ENCODE assay signal across 8 cellular contexts in genomic region chr21:32727478-32727727, GRCh38. TPM values are rescaled to one million over a fixed set of nuclear protein-coding genes. Genes with fewer than 3 reads are reported as not detected.
DNase-seq lines count a peak whose midpoint lies in the region; ATAC-seq and TF ChIP-seq lines count a peak whose summit lies in the region.

No MANE protein-coding gene starts in this region.

- no peaks in the 10 kb centered on the region for H3K36me3 ChIP-seq in hepatocyte (replicated peaks; ENCODE audit: insufficient read depth, low read depth)

- H3K9me3 Mint-ChIP-seq in activated B cell treated with CpG ODN at 0.5 μM for 24 hours, result no peaks in the 10 kb centered on the region
- no peaks in the 10 kb centered on the region for H3K9me3 Mint-ChIP-seq in stimulated activated naive B cell treated with anti-CD40 and anti-IgM and Interleukin-4, amounts not matched to agents 10 μg/mL and 1 μg/mL and 100 μg/mL, for 72 hours

- no peaks in the 10 kb centered on the region for H3K27me3 ChIP-seq in hepatocyte

- intact Hi-C loops in activated B cell treated with CpG ODN at 0.5 μM for 24 hours (cut with micrococcal nuclease), result loop anchor here (1.0 to 5.0 kb wide), 4 partner anchors 15 to 1190 kb away; partner anchors contain the start of genes ATP5PO, GART, MIS18A and SON

- peaks cover 24% of the 10 kb centered on the region for H3K79me2 ChIP-seq in hepatocyte

- peaks cover 14% of the 10 kb centered on the region for H3K4me1 Mint-ChIP-seq in activated B cell treated with CpG ODN at 0.5 μM for 24 hours
- H3K4me1 Mint-ChIP-seq in stimulated activated naive B cell treated with anti-CD40 and anti-IgM and Interleukin-4, amounts not matched to agents 10 μg/mL and 1 μg/mL and 100 μg/mL, for 72 hours, result peaks cover 5 to 14% of the 10 kb centered on the region in 2 donors

- H3K9me2 ChIP-seq in hepatocyte (replicated peaks; ENCODE audit: insufficient read depth), result no peaks in the 10 kb centered on the region

- peak overlapping the region; percentile 70 for H3K27ac Mint-ChIP-seq in activated B cell treated with CpG ODN at 0.5 μM for 24 hours
- peak overlapping the region; percentile 91 for H3K27ac Mint-ChIP-seq in stimulated activated naive B cell treated with anti-CD40 and anti-IgM and Interleukin-4, amounts not matched to agents 10 μg/mL and 1 μg/mL and 100 μg/mL, for 72 hours

- TF ChIP-seq CTCF in activated B cell treated with CpG ODN at 0.5 μM for 24 hours (IDR thresholded peaks at IDR 0.05), result no peak
- no peak for TF ChIP-seq CTCF in hepatocyte (IDR thresholded peaks at IDR 0.05; ENCODE audit: poor library complexity)

- H3K27ac ChIP-seq in hepatocyte, result peak overlapping the region; percentile 81

- no peaks in the 10 kb centered on the region for H3K27me3 Mint-ChIP-seq in activated B cell treated with CpG ODN at 0.5 μM for 24 hours
- H3K27me3 Mint-ChIP-seq in stimulated activated naive B cell treated with anti-CD40 and anti-IgM and Interleukin-4, amounts not matched to agents 10 μg/mL and 1 μg/mL and 100 μg/mL, for 72 hours, result peaks cover 3 to 12% of the 10 kb centered on the region in 2 donors

- DNase-seq in activated B cell treated with CpG ODN at 0.5 μM for 24 hours (no peak), hepatocyte (ENCODE audit: low spot score) (no peak), dermis blood vessel endothelial cell (no peak), OCI-M2 (lab: John Stamatoyannopoulos, UW; ENCODE audit: unreplicated experiment) (no peak), SIG-M5 treated with dmso at 0.1 percent for 504 hours (lab: John Stamatoyannopoulos, UW; ENCODE audit: unreplicated experiment) (no peak)
- DNase-seq in stimulated activated naive B cell treated with anti-CD40 and anti-IgM and Interleukin-4, amounts not matched to agents 10 μg/mL and 1 μg/mL and 100 μg/mL, for 72 hours, result no peak

- H4K20me1 ChIP-seq in hepatocyte (ENCODE audit: insufficient read depth, poor library complexity, severe bottlenecking), result no peaks in the 10 kb centered on the region

- peaks cover 10% of the 10 kb centered on the region for H3K4me1 ChIP-seq in hepatocyte (ENCODE audit: insufficient read depth)

- ATAC-seq in GM18909 (IDR thresholded peaks at IDR 0.05; ENCODE audit: poor library complexity, unreplicated experiment), result peak; percentile 16
- peak; percentile 12 for ATAC-seq in HG02870 (IDR thresholded peaks at IDR 0.05; ENCODE audit: unreplicated experiment)
- no peak for ATAC-seq in activated B cell treated with CpG ODN at 0.5 μM for 24 hours (ENCODE audit: low read depth)
- ATAC-seq in stimulated activated naive B cell treated with anti-CD40 and anti-IgM and Interleukin-4, amounts not matched to agents 10 μg/mL and 1 μg/mL and 100 μg/mL, for 72 hours (replicated peaks), result peak; percentile 8 to 24

- POLR2A ChIA-PET in activated B cell treated with CpG ODN at 0.5 μM for 24 hours (lab: Charles Lee), result interaction anchor here (1.0 to 2.7 kb wide), 7 partner anchors 10 to 815 kb away, joined by 3 to 55 read pairs (median 6); partner anchors contain the start of genes CFAP298, GART, PAXBP1 and SON

- no peaks in the 10 kb centered on the region for H3K9me3 ChIP-seq in hepatocyte (ENCODE audit: low read depth)

- CTCF ChIA-PET in activated B cell treated with CpG ODN at 0.5 μM for 24 hours (lab: Charles Lee), result interaction anchor here (1.3 kb wide), 1 partner anchor 44 kb away, joined by 6 read pairs; the partner anchor contains the start of gene PAXBP1

- H3K36me3 Mint-ChIP-seq in activated B cell treated with CpG ODN at 0.5 μM for 24 hours (ENCODE audit: low read depth), result peaks cover 10% of the 10 kb centered on the region
- peaks cover 15 to 18% of the 10 kb centered on the region in 2 donors for H3K36me3 Mint-ChIP-seq in stimulated activated naive B cell treated with anti-CD40 and anti-IgM and Interleukin-4, amounts not matched to agents 10 μg/mL and 1 μg/mL and 100 μg/mL, for 72 hours

- H3K4me3 ChIP-seq in hepatocyte, result peak overlapping the region; percentile 71

- 0% methylated on average over 11 of the region's 29 CpGs for WGBS in hepatocyte (ENCODE audit: low lambda C conversion rate, missing lambda C conversion rate)

- peak overlapping the region; percentile 82 for H3K4me2 ChIP-seq in hepatocyte

- peak overlapping the region; percentile 98 for H2AFZ ChIP-seq in hepatocyte

- peak overlapping the region; percentile 93 for H3K4me3 Mint-ChIP-seq in activated B cell treated with CpG ODN at 0.5 μM for 24 hours
- H3K4me3 Mint-ChIP-seq in stimulated activated naive B cell treated with anti-CD40 and anti-IgM and Interleukin-4, amounts not matched to agents 10 μg/mL and 1 μg/mL and 100 μg/mL, for 72 hours, result peak overlapping the region; percentile 95 to 99

RNA-seq across cellular contexts. Expression of gene SYNJ1, which starts 0.4 kb away (rescaled TPM):
- total RNA-seq in activated B cell treated with CpG ODN at 0.5 μM for 24 hours (5.2 and 5.4 TPM in 2 replicates), hepatocyte (4.7 and 8.9 TPM in 2 replicates), dermis blood vessel endothelial cell (11.4 and 23.5 TPM in 2 replicates)
- polyA plus RNA-seq in hepatocyte, result 3.9 and 7.8 TPM in 2 replicates

RNA-seq across cellular contexts. Expression of gene PAXBP1, which starts 44.2 kb away (rescaled TPM):
- total RNA-seq in activated B cell treated with CpG ODN at 0.5 μM for 24 hours, result 36.4 and 43.4 TPM in 2 replicates
- 44.5 and 50.9 TPM in 2 replicates for total RNA-seq in hepatocyte
- polyA plus RNA-seq in hepatocyte, result 17.9 and 28.8 TPM in 2 replicates
- total RNA-seq in dermis blood vessel endothelial cell, result 24.4 and 36.2 TPM in 2 replicates
